In the genomic region with DNA sequence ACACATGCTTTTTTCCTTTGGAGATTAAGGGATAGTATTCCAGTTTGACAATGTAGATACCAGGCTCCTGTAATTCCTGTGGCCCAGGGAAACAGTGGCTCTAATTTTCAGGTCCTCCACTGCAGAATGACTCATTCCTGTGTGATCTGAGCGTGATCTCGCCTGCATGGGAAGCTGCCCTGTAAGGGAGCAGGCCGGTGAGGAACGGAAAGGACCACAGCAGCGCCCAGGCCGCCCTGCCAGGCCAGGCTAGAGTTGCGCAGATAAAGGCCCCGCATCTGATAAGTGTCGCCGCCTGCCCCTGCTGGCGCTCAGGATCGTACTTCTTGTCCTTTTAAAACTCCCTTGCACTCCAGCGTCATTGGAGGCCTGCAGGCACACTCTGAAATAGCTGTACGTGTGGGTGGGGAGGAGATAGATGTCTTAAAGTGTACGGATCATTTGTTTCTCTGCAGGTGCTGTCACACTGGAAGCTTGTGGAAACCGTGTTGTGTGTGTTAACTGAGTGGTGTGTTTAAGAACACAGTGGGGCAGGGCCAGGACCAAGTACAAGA, we compare ENCODE assay signal across 10 cellular contexts.
DNase-seq lines count a peak whose midpoint lies in the region; FAIRE-seq and TF ChIP-seq lines count a peak whose summit lies in the region.
"Had no signal": no experiment of that assay in that cellular context is flagged by ENCODE, and none has a peak within 500 bp of the region (broad histone marks: within the 10 kb centered on the region; RNA-seq: fewer than 3 reads in every experiment).

No MANE protein-coding gene starts in this region.

- no peak overlapping the region for H2AFZ ChIP-seq in PC-9

- H3K4me2 ChIP-seq in PC-9 = peak overlapping the region; percentile 85

- H3K36me3 ChIP-seq in PC-9 (ENCODE audit: low read depth) (peaks cover 13% of the 10 kb centered on the region; the same call in 1 of the 2 replicates), muscle layer of duodenum (ENCODE audit: control insufficient read depth in 1 of 2, insufficient read depth in 2 of 2, low read length in 2 of 2) (no peaks in the 10 kb centered on the region), small intestine (ENCODE audit: control insufficient read depth in 2 of 2, insufficient read depth in 2 of 2, low read length in 2 of 2) (no peaks in the 10 kb centered on the region)

- H3K79me2 ChIP-seq in PC-9 (ENCODE audit: low read depth) = peaks cover 18% of the 10 kb centered on the region

- H3K4me1 ChIP-seq in PC-9 (replicated peaks; ENCODE audit: insufficient read depth) = peaks cover 59% of the 10 kb centered on the region
- H3K4me1 ChIP-seq in muscle layer of duodenum (ENCODE audit: control insufficient read depth in 1 of 2, insufficient read depth in 2 of 2, low read length in 2 of 2) = peaks cover 21 to 25% of the 10 kb centered on the region in 2 donors
- H3K4me1 ChIP-seq in small intestine (ENCODE audit: control insufficient read depth in 2 of 2, insufficient read depth in 1 of 2, low read depth in 1 of 2, low read length in 1 of 2) = no peaks in the 10 kb centered on the region

- H3K4me3 ChIP-seq in PC-9 (no peak overlapping the region), muscle layer of duodenum (ENCODE audit: low read depth in 1 of 2, low read length in 2 of 2) (no peak overlapping the region), small intestine (ENCODE audit: low read depth in 1 of 2, low read length in 2 of 2) (no peak overlapping the region)
- H3K4me3 ChIP-seq: BLaER1 treated with 17β-estradiol and CSF1 and Interleukin-3, amounts not matched to agents 10 nM and 100 nM had no signal

- POLR2A ChIA-PET in PC-9 (lab: Charles Lee; ENCODE audit: unreplicated experiment) = interaction anchor here (0.6 kb wide), 2 partner anchors 29 to 40 kb away, joined by 3 to 6 read pairs; no protein-coding TSS in a partner anchor

- H3K9me3 ChIP-seq in PC-9 (ENCODE audit: insufficient read depth, low read depth) (no peaks in the 10 kb centered on the region), muscle layer of duodenum (ENCODE audit: control insufficient read depth in 1 of 2, low read length in 2 of 2) (no peaks in the 10 kb centered on the region), small intestine (ENCODE audit: control insufficient read depth, low read depth) (no peaks in the 10 kb centered on the region)
- H3K9me3 ChIP-seq: BLaER1 treated with 17β-estradiol and CSF1 and Interleukin-3, amounts not matched to agents 10 nM and 100 nM had no signal

- WGBS in small intestine, 3 donors = 78 to 88% (median 84%) methylated on average over 16 of the region's 16 CpGs

- DNase-seq in A172 (ENCODE audit: low spot score) (peak; percentile 88), PC-9 (peak; percentile 63 to 71), epithelial cell of prostate (ENCODE audit: low read depth, low spot score) (no peak), NCI-H774 (lab: John Stamatoyannopoulos, UW) (no peak), small intestine (no peak), NK-92 (lab: John Stamatoyannopoulos, UW; ENCODE audit: unreplicated experiment) (no peak), NCI-H2171 (lab: John Stamatoyannopoulos, UW) (no peak)
- DNase-seq: activated T-cell treated with anti-CD3 and anti-CD28 coated beads, Interleukin-2, amount 50 U/mL, for 48 hours had no signal

- intact Hi-C loops in PC-9 (cut with micrococcal nuclease; ENCODE audit: unreplicated experiment) = loop anchor here (1.0 kb wide), 1 partner anchor 279 kb away; no protein-coding TSS in a partner anchor

- H3K27ac ChIP-seq in PC-9 (peak overlapping the region; percentile 90), epithelial cell of prostate (peak overlapping the region; percentile 44), muscle layer of duodenum (ENCODE audit: low read length) (peak overlapping the region; percentile 10), small intestine (ENCODE audit: low read depth in 1 of 2, low read length in 1 of 2) (peak overlapping the region in 1 of 2 donors; percentile 8)

- CTCF ChIA-PET in PC-9 (lab: Charles Lee) = no interaction called here

- FAIRE-seq in small intestine (lab: Jason Lieb, UNC) = no peak

- no peaks in the 10 kb centered on the region for H3K9me2 ChIP-seq in PC-9 (ENCODE audit: insufficient read depth)

- peaks cover 38% of the 10 kb centered on the region for H3F3A ChIP-seq in PC-9 (ENCODE audit: insufficient read depth, low read depth)

- BruUV-seq in PC-9 (replicated peaks; lab: Mats Ljungman, UMichigan) = no TSS peak

- TF ChIP-seq CTCF in PC-9 (conservative IDR thresholded peaks at IDR 0.05) = no peak

- no peaks in the 10 kb centered on the region for H4K20me1 ChIP-seq in PC-9 (ENCODE audit: insufficient read depth)

- H3K27me3 ChIP-seq in PC-9 (ENCODE audit: insufficient read depth, low read depth) (no peaks in the 10 kb centered on the region), muscle layer of duodenum (ENCODE audit: low read depth, low read length) (no peaks in the 10 kb centered on the region), small intestine (ENCODE audit: control insufficient read depth in 2 of 2, insufficient read depth in 2 of 2, low read length in 2 of 2) (no peaks in the 10 kb centered on the region)

Comparison
In these comparisons a context has a peak if more than half of its experiments do, and no peak if none do; other contexts are left out.
1. DNase-seq: peak in A172 (single experiment) and PC-9 (2 of 2); none in epithelial cell of prostate (single experiment), NCI-H774 (single experiment), small intestine (single experiment), NK-92 (single experiment) and NCI-H2171 (single experiment).